Comparison of ENCODE assay signal across 10 cellular contexts in genomic region chr3:30342319-30343060, GRCh38.
DNase-seq lines count a peak whose midpoint lies in the region; FAIRE-seq and TF ChIP-seq lines count a peak whose summit lies in the region.
"Had no signal": no experiment of that assay in that cellular context is flagged by ENCODE, and none has a peak within 500 bp of the region (broad histone marks: within the 10 kb centered on the region; RNA-seq: fewer than 3 reads in every experiment).

No MANE protein-coding gene starts in this region.

- H2AK5ac ChIP-seq in H1 (ENCODE audit: low read depth, low read length) = no peak overlapping the region
- H2AK5ac ChIP-seq in neuronal stem cell (ENCODE audit: low read depth, low read length) = no peak overlapping the region

- DNase-seq in AG08396 (ENCODE audit: low spot score) = peak; percentile 60
- peak; percentile 32 for DNase-seq in NCI-H146 (lab: John Stamatoyannopoulos, UW)
- no peak for DNase-seq in H1 (ENCODE audit: low read depth in 1 of 2, low spot score in 2 of 2)
- no peak for DNase-seq in neuronal stem cell (ENCODE audit: low spot score)
- no peak for DNase-seq in NCI-H510A treated with DMSO at 0.1 percent for 48 hours (lab: John Stamatoyannopoulos, UW)
- DNase-seq in NCI-H2171 treated with DMSO at 0.1 percent for 48 hours (lab: John Stamatoyannopoulos, UW) = no peak
- DNase-seq in T-helper 9 cell = no peak
- DNase-seq in NAMALWA (ENCODE audit: low spot score) = no peak
- DNase-seq: activated CD8-positive, alpha-beta memory T cell treated with anti-CD3 and anti-CD28 coated beads, Interleukin-2, amount 10 ng/mL, durations not matched to agents 7 days and 5 days; KG1 had no signal

- 83% methylated on average over 6 of the region's 6 CpGs; no CpG with 5 or more reads in 1 of the 2 experiments for WGBS in H1 (ENCODE audit: extremely low coverage in 1 of 2, insufficient coverage in 1 of 2, insufficient read length in 1 of 2, insufficient replicate concordance in 2 of 2, low coverage in 1 of 2, low lambda C conversion rate in 2 of 2, missing lambda C conversion rate in 1 of 2), 2 experiments
- WGBS in neuronal stem cell (ENCODE audit: extremely low coverage in 2 of 2, insufficient read length in 2 of 2, insufficient replicate concordance in 1 of 2), 2 donors = no CpG with 5 or more reads among the region's 6 CpGs

- H2AFZ ChIP-seq in H1 (ENCODE audit: low read length) (peak overlapping the region; percentile 52; the same call in 1 of the 2 replicates), neuronal stem cell (ENCODE audit: low read length) (peak overlapping the region; percentile 13)

- H2BK120ac ChIP-seq in H1 (replicated peaks; ENCODE audit: low read depth, low read length) = no peak overlapping the region
- no peak overlapping the region for H2BK120ac ChIP-seq in neuronal stem cell (ENCODE audit: low read depth, low read length)

- H2BK5ac ChIP-seq in H1 (ENCODE audit: low read depth, low read length) = no peak overlapping the region
- H2BK5ac ChIP-seq in neuronal stem cell (ENCODE audit: low read length) = no peak overlapping the region

- no peak for TF ChIP-seq EP300 in H1 (IDR thresholded peaks at IDR 0.05; ENCODE audit: borderline replicate concordance in 1 of 2, low read depth in 2 of 2, low read length in 2 of 2)

- no peaks in the 10 kb centered on the region for H3K9me3 ChIP-seq in H1 (ENCODE audit: insufficient read depth in 2 of 2, low read depth in 1 of 2, low read length in 1 of 2)
- no peaks in the 10 kb centered on the region for H3K9me3 ChIP-seq in neuronal stem cell (replicated peaks in 1 of 2; ENCODE audit: control insufficient read depth in 2 of 2, insufficient read depth in 1 of 2, low read depth in 1 of 2, low read length in 2 of 2)

- H4K91ac ChIP-seq in H1 (replicated peaks; ENCODE audit: insufficient read length, low read length) = no peak overlapping the region
- no peak overlapping the region for H4K91ac ChIP-seq in neuronal stem cell (ENCODE audit: low read depth, low read length, poor library complexity)

- H4K5ac ChIP-seq in H1 (ENCODE audit: insufficient read length, low read depth, low read length) = no peak overlapping the region

- FAIRE-seq in H1 (lab: Jason Lieb, UNC) = no peak

- H3K14ac ChIP-seq in H1 (ENCODE audit: insufficient read length) = no peak overlapping the region
- no peak overlapping the region for H3K14ac ChIP-seq in neuronal stem cell (ENCODE audit: low read length)

- no peaks in the 10 kb centered on the region for H3K79me2 ChIP-seq in H1 (ENCODE audit: control insufficient read depth in 1 of 2, insufficient read depth in 2 of 2, low read length in 2 of 2)

- no peak overlapping the region for H3K4me2 ChIP-seq in H1 (ENCODE audit: insufficient read depth in 1 of 2, low read depth in 2 of 2, low read length in 2 of 2)
- no peak overlapping the region for H3K4me2 ChIP-seq in neuronal stem cell (ENCODE audit: insufficient read depth, low read length, poor library complexity, severe bottlenecking)

- no peak for TF ChIP-seq POLR2A in H1 (IDR thresholded peaks at IDR 0.05; ENCODE audit: control extremely low read depth in 1 of 2, low read depth in 2 of 2, low read length in 2 of 2)

- H3K27ac ChIP-seq in H1 (ENCODE audit: low read depth, low read length) (no peak overlapping the region), neuronal stem cell (replicated peaks; ENCODE audit: low read length) (no peak overlapping the region)

- no peak overlapping the region for H3K4me3 ChIP-seq in H1 (ENCODE audit: extremely low read depth in 1 of 4, insufficient read depth in 2 of 4, low read depth in 3 of 4, low read length in 4 of 4)
- no peak overlapping the region for H3K4me3 ChIP-seq in neuronal stem cell (ENCODE audit: low read length in 2 of 2)

- H3K18ac ChIP-seq in H1 (ENCODE audit: extremely low read depth, low read length) (no peak overlapping the region), neuronal stem cell (ENCODE audit: low read length) (no peak overlapping the region)

- TF ChIP-seq CTCF in H1 (IDR thresholded peaks at IDR 0.05; ENCODE audit: control extremely low read depth in 1 of 3, insufficient read depth in 1 of 3, low read depth in 1 of 3, low read length in 3 of 3) = no peak

- H3K9ac ChIP-seq in H1 (replicated peaks in 1 of 4; ENCODE audit: extremely low read depth in 1 of 4, low read depth in 3 of 4, low read length in 3 of 4) = no peak overlapping the region
- H3K9ac ChIP-seq in neuronal stem cell (ENCODE audit: low read depth, low read length, poor library complexity) = no peak overlapping the region

- POLR2A ChIA-PET in H1 (lab: Charles Lee; ENCODE audit: partially characterized antibody) = no interaction called here

- H2BK15ac ChIP-seq in H1 (ENCODE audit: low read length) (no peak overlapping the region), neuronal stem cell (ENCODE audit: low read length) (no peak overlapping the region)

- H3K36me3 ChIP-seq in H1 (ENCODE audit: control insufficient read depth in 2 of 4, insufficient read depth in 4 of 4, low read length in 3 of 4) = no peaks in the 10 kb centered on the region
- no peaks in the 10 kb centered on the region for H3K36me3 ChIP-seq in neuronal stem cell (replicated peaks in 1 of 2; ENCODE audit: control insufficient read depth in 2 of 2, insufficient read depth in 2 of 2, low read length in 2 of 2)

- H3K23ac ChIP-seq in H1 (ENCODE audit: insufficient read length) (no peak overlapping the region), neuronal stem cell (ENCODE audit: low read depth, low read length, poor library complexity) (no peak overlapping the region)

- H2BK12ac ChIP-seq in H1 (ENCODE audit: low read depth, low read length) (no peak overlapping the region), neuronal stem cell (ENCODE audit: low read length) (no peak overlapping the region)

- H2BK20ac ChIP-seq in H1 (ENCODE audit: low read length) = no peak overlapping the region

- H3K27me3 ChIP-seq in H1 (replicated peaks in 1 of 4; ENCODE audit: control insufficient read depth in 3 of 4, extremely low read depth in 1 of 4, insufficient read depth in 3 of 4, low read length in 3 of 4) = no peaks in the 10 kb centered on the region
- no peaks in the 10 kb centered on the region for H3K27me3 ChIP-seq in neuronal stem cell (ENCODE audit: control insufficient read depth in 3 of 3, insufficient read depth in 3 of 3, low read depth in 1 of 3, low read length in 3 of 3)

- no peak for TF ChIP-seq RAD21 in H1 (IDR thresholded peaks at IDR 0.05 in 1 of 2, conservative IDR thresholded peaks at IDR 0.05 in 1 of 2; ENCODE audit: low read depth in 2 of 2, low read length in 2 of 2)

- no peaks in the 10 kb centered on the region for H4K20me1 ChIP-seq in H1 (replicated peaks in 1 of 2; ENCODE audit: control insufficient read depth in 1 of 2, insufficient read depth in 2 of 2, low read length in 2 of 2)

- CTCF ChIA-PET in H1 (lab: Charles Lee; ENCODE audit: partially characterized antibody) = no interaction called here

- no peaks in the 10 kb centered on the region for H3K23me2 ChIP-seq in H1 (ENCODE audit: low read depth, low read length)

- H3K79me1 ChIP-seq in H1 (ENCODE audit: low read depth, low read length) (no peaks in the 10 kb centered on the region), neuronal stem cell (ENCODE audit: low read depth, low read length) (no peaks in the 10 kb centered on the region)

- no peak overlapping the region for H3K4ac ChIP-seq in H1 (replicated peaks; ENCODE audit: insufficient read length, low read depth, low read length)
- H3K4ac ChIP-seq in neuronal stem cell (ENCODE audit: low read length) = no peak overlapping the region

- H3K4me1 ChIP-seq in H1 (replicated peaks in 1 of 4; ENCODE audit: control insufficient read depth in 3 of 4, insufficient read depth in 4 of 4, low read length in 3 of 4) (no peaks in the 10 kb centered on the region), neuronal stem cell (ENCODE audit: control insufficient read depth in 2 of 2, insufficient read depth in 1 of 2, low read depth in 1 of 2, low read length in 2 of 2) (no peaks in the 10 kb centered on the region)

- H4K8ac ChIP-seq in H1 (ENCODE audit: extremely low read depth, insufficient read depth, low read length) (no peak overlapping the region), neuronal stem cell (ENCODE audit: low read depth, low read length) (no peak overlapping the region)

- H3K56ac ChIP-seq in H1 (replicated peaks; ENCODE audit: insufficient read length, low read depth, low read length) = no peak overlapping the region

TF ChIP-seq in H1, 55 proteins besides CTCF, POLR2A, EP300 and RAD21:
- TF ChIP-seq SP1 (IDR thresholded peaks at IDR 0.05; ENCODE audit: low read depth, low read length) (no peak), BCL11A (IDR thresholded peaks at IDR 0.05; ENCODE audit: low read depth in 2 of 2, low read length in 2 of 2) (no peak), RFX5 (IDR thresholded peaks at IDR 0.05; ENCODE audit: borderline replicate concordance, low read depth, low read length) (no peak), CHD1 (IDR thresholded peaks at IDR 0.05; ENCODE audit: low read depth, low read length) (no peak), POLR2AphosphoS5 (IDR thresholded peaks at IDR 0.05; ENCODE audit: low read depth, low read length) (no peak), JUND (IDR thresholded peaks at IDR 0.05; ENCODE audit: low read length) (no peak), RNF2 (IDR thresholded peaks at IDR 0.05; ENCODE audit: borderline replicate concordance, low read depth, low read length, missing control alignments, poor library complexity, severe bottlenecking) (no peak), ATF3 (IDR thresholded peaks at IDR 0.05; ENCODE audit: insufficient read depth, low read depth, low read length) (no peak), RXRA (IDR thresholded peaks at IDR 0.05; ENCODE audit: insufficient read depth, low read depth, low read length) (no peak), EGR1 (IDR thresholded peaks at IDR 0.05; ENCODE audit: borderline replicate concordance, low read depth, low read length) (no peak)

Comparison
In these comparisons a context has a peak if more than half of its experiments do, and no peak if none do; other contexts are left out.
1. DNase-seq: peak in AG08396 (single experiment) and NCI-H146 (single experiment); none in H1 (0 of 2), neuronal stem cell (single experiment), NCI-H510A treated with DMSO at 0.1 percent for 48 hours (single experiment), NCI-H2171 treated with DMSO at 0.1 percent for 48 hours (single experiment), T-helper 9 cell (single experiment) and NAMALWA (single experiment).